16 cellular contexts compared by ENCODE assay signal in the genomic region with DNA sequence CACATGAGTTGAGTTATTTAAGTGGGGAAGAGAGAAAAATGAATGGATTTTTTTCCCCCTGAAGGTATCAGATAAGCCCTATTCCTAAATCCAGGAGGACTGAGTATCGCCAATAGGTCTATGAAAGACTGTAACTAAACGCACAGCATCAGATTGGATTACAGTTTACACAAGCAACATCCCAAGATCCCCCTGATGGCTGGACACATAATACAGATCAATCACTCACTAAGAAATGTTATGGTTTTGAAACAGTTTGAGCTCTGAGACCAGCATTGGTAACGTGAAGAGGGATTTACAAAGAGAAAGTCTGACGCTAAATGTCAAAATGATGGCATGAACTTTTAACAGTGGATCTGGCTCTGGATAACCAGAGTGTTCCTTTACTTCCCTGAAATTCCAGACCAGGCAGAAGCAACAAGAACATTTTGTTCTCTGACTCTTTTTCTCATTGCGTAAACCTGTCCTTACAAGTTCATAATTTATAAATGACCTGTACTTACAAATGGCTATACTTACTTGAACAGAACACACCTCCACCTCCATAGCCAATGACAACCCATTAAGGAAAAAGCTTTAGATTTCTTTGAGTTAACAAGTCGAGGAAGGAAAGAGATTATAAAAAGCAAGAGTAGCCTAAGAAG.
DNase-seq lines count a peak whose midpoint lies in the region; ATAC-seq and TF ChIP-seq lines count a peak whose summit lies in the region.
"Had no signal": no experiment of that assay in that cellular context is flagged by ENCODE, and none has a peak within 500 bp of the region (broad histone marks: within the 10 kb centered on the region; RNA-seq: fewer than 3 reads in every experiment).

No MANE protein-coding gene starts in this region.

- H3K27me3 ChIP-seq in prostate gland (replicated peaks; ENCODE audit: insufficient read depth) = no peaks in the 10 kb centered on the region
- H3K27me3 ChIP-seq: ovary had no signal

- no peaks in the 10 kb centered on the region for H3K9me3 ChIP-seq in prostate gland
- H3K9me3 ChIP-seq: ovary had no signal

- TF ChIP-seq CTCF in VCaP (conservative IDR thresholded peaks at IDR 0.05) (no peak), fibroblast of villous mesenchyme (IDR thresholded peaks at IDR 0.05; ENCODE audit: insufficient read depth, low read depth, low read length) (no peak), prostate gland (IDR thresholded peaks at IDR 0.05) (no peak)

- in situ Hi-C loops in G401 (cut with HindIII; ENCODE audit: low sequenced_read_pairs) = no loop called here

- no peaks in the 10 kb centered on the region for H3K36me3 ChIP-seq in prostate gland
- H3K36me3 ChIP-seq: ovary had no signal

- no peak for ATAC-seq in HG02852 (IDR thresholded peaks at IDR 0.05; ENCODE audit: unreplicated experiment)

- peak; percentile 21 for DNase-seq in HCEC 1CT
- DNase-seq in fibroblast of villous mesenchyme (ENCODE audit: low read depth) = peak; percentile 58
- DNase-seq in prostate gland (ENCODE audit: low spot score) = peak; percentile 65
- DNase-seq in NCI-H524 treated with DMSO at 0.1 percent for 48 hours (lab: John Stamatoyannopoulos, UW) = no peak
- no peak for DNase-seq in SHP77 treated with DMSO at 0.1 percent for 48 hours (lab: John Stamatoyannopoulos, UW)
- no peak for DNase-seq in G401 (ENCODE audit: low spot score)
- DNase-seq: activated naive CD8-positive, alpha-beta T cell treated with anti-CD3 and anti-CD28 coated beads for 36 hours; activated T-cell treated with anti-CD3 and anti-CD28 coated beads, Interleukin-2, amount 50 U/mL, for 1 hour; kidney; NCI-H2107; ovary; SIG-M5; stimulated activated CD4-positive, alpha-beta T cell treated with anti-CD3 and anti-CD28 coated beads, Interleukin-12 subunit alpha, Interleukin-12 subunit beta, amount 100 ng/mL, for 4 hours; T-helper 2 cell had no signal

- peaks cover 3% of the 10 kb centered on the region for H3K4me1 ChIP-seq in prostate gland (replicated peaks)

- intact Hi-C loops in prostate gland (cut with DNase I) = loop anchor here (10.0 kb wide), 3 partner anchors 68 to 418 kb away; no protein-coding TSS in a partner anchor

- WGBS in prostate gland = 17% methylated on average over 6 of the region's 6 CpGs

- H3K4me3 ChIP-seq in fibroblast of villous mesenchyme (ENCODE audit: low read depth, low read length) (no peak overlapping the region), prostate gland (peak overlapping the region in 1 of 2 donors; percentile 10)
- H3K4me3 ChIP-seq: ovary had no signal

- no peak for TF ChIP-seq POLR2A in prostate gland (IDR thresholded peaks at IDR 0.05)

- H3K27ac ChIP-seq in VCaP = peak overlapping the region; percentile 50
- peak overlapping the region; percentile 75 to 86 for H3K27ac ChIP-seq in prostate gland
- H3K27ac ChIP-seq: ovary had no signal

Comparison
In these comparisons a context has a peak if more than half of its experiments do, and no peak if none do; other contexts are left out.
1. DNase-seq: peak in HCEC 1CT (single experiment), fibroblast of villous mesenchyme (single experiment) and prostate gland (single experiment); none in NCI-H524 treated with DMSO at 0.1 percent for 48 hours (single experiment), SHP77 treated with DMSO at 0.1 percent for 48 hours (single experiment) and G401 (single experiment).